Comparison of ENCODE assay signal across 10 cellular contexts in the genomic region with DNA sequence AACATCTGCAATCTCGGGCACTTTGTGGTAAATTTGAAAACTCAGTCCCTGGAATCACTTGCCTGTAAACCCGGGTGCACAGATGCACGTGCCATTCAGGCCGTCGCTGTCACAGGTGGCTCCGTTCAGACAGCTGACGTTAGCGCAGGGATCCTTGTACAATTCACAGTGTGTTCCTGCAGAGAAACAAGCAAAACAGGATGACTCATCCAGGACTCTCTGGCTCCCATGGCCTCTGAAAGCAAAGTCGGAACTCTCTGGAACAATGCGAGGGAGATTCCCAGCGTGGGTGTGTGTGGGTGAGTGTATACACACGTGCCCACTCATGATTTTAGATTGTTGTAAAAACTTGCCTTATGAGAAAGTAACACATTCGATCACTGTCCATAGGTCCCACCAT.
DNase-seq lines count a peak whose midpoint lies in the region; ATAC-seq, FAIRE-seq and TF ChIP-seq lines count a peak whose summit lies in the region.
"Had no signal": no experiment of that assay in that cellular context is flagged by ENCODE, and none has a peak within 500 bp of the region (broad histone marks: within the 10 kb centered on the region; RNA-seq: fewer than 3 reads in every experiment).

No MANE protein-coding gene starts in this region.

- TF ChIP-seq CTCF in CD14-positive monocyte (IDR thresholded peaks at IDR 0.05) (no peak), esophagus squamous epithelium (IDR thresholded peaks at IDR 0.05) (no peak), pancreas (IDR thresholded peaks at IDR 0.05) (no peak)

- no peak overlapping the region for H3K4me3 Mint-ChIP-seq in CD14-positive monocyte
- H3K4me3 Mint-ChIP-seq: activated naive CD8-positive, alpha-beta T cell had no signal

- H3K4me1 Mint-ChIP-seq in CD14-positive monocyte = peaks cover 51% of the 10 kb centered on the region

- H3K27me3 ChIP-seq in esophagus squamous epithelium (no peaks in the 10 kb centered on the region), pancreas (no peaks in the 10 kb centered on the region)

- peaks cover 2 to 7% (median 5%) of the 10 kb centered on the region in 7 donors for H3K9me3 Mint-ChIP-seq in CD14-positive monocyte

- no peak for FAIRE-seq in pancreas (lab: Jason Lieb, UNC)

- peaks cover 16 to 49% (median 31%) of the 10 kb centered on the region in 3 donors for H3K4me1 ChIP-seq in esophagus squamous epithelium
- peaks cover 0 to 12% (median 0%) of the 10 kb centered on the region in 3 donors for H3K4me1 ChIP-seq in pancreas

- intact Hi-C loops in CD14-positive monocyte (cut with micrococcal nuclease) (no loop called here), esophagus squamous epithelium (cut with DNase I) (no loop called here), pancreas (cut with DNase I) (no loop called here)

- H3K27ac Mint-ChIP-seq in CD14-positive monocyte = peak overlapping the region; percentile 91 to 100 (median 100)
- H3K27ac Mint-ChIP-seq: activated naive CD8-positive, alpha-beta T cell had no signal

- H3K36me3 Mint-ChIP-seq in CD14-positive monocyte = peaks cover 11 to 16% of the 10 kb centered on the region in 2 donors
- H3K36me3 Mint-ChIP-seq: activated naive CD8-positive, alpha-beta T cell had no signal

- ATAC-seq in pancreas = peak; percentile 73 to 92 (median 87)
- ATAC-seq in HG03378 (IDR thresholded peaks at IDR 0.05; ENCODE audit: unreplicated experiment) = no peak
- ATAC-seq in HG02973 (IDR thresholded peaks at IDR 0.05; ENCODE audit: unreplicated experiment) = no peak

- H3K4me3 ChIP-seq in esophagus squamous epithelium (peak overlapping the region in 1 of 4 donors; percentile 12), pancreas (no peak overlapping the region)

- TF ChIP-seq POLR2A in esophagus squamous epithelium (IDR thresholded peaks at IDR 0.05) = no peak

- H3K27ac ChIP-seq in esophagus squamous epithelium (peak overlapping the region; percentile 75 to 88 (median 85)), pancreas (peak overlapping the region in 2 of 4 donors; percentile 47 to 66)
- H3K27ac ChIP-seq: KMS-11 had no signal

- H3K9me3 ChIP-seq in esophagus squamous epithelium (no peaks in the 10 kb centered on the region), pancreas (no peaks in the 10 kb centered on the region)

- H3K27me3 Mint-ChIP-seq in CD14-positive monocyte (ENCODE audit: low read depth in 3 of 3) = peaks cover 0 to 4% (median 3%) of the 10 kb centered on the region in 3 donors
- H3K27me3 Mint-ChIP-seq: activated naive CD8-positive, alpha-beta T cell had no signal

- H3K36me3 ChIP-seq in esophagus squamous epithelium = no peaks in the 10 kb centered on the region
- no peaks in the 10 kb centered on the region for H3K36me3 ChIP-seq in pancreas

- WGBS in esophagus squamous epithelium, 2 donors = 26 to 36% methylated on average over 13 of the region's 13 CpGs
- WGBS in pancreas, 2 donors = 28 to 40% methylated on average over 13 of the region's 13 CpGs

- DNase-seq in CD14-positive monocyte (ENCODE audit: low spot score) = no peak
- DNase-seq in NCI-H748 treated with DMSO at 0.1 percent for 48 hours (lab: John Stamatoyannopoulos, UW) = peak; percentile 18
- DNase-seq in esophagus squamous epithelium (lab: John Stamatoyannopoulos, UW) = no peak
- DNase-seq in pancreas = peak in 4 of 6 donors; percentile 21 to 64 (median 25)
- no peak for DNase-seq in Kasumi-1 (lab: John Stamatoyannopoulos, UW)
- DNase-seq in COR-L47 (lab: John Stamatoyannopoulos, UW) = no peak

Comparison
In these comparisons a context has a peak if more than half of its experiments do, and no peak if none do; other contexts are left out.
1. DNase-seq: peak in NCI-H748 treated with DMSO at 0.1 percent for 48 hours (single experiment) and pancreas (4 of 6); none in CD14-positive monocyte (single experiment), esophagus squamous epithelium (single experiment), Kasumi-1 (0 of 2) and COR-L47 (single experiment).
2. ATAC-seq: peak in pancreas (4 of 4); none in HG03378 (single experiment) and HG02973 (single experiment).